21 cellular contexts compared by ENCODE assay signal in the genomic region with DNA sequence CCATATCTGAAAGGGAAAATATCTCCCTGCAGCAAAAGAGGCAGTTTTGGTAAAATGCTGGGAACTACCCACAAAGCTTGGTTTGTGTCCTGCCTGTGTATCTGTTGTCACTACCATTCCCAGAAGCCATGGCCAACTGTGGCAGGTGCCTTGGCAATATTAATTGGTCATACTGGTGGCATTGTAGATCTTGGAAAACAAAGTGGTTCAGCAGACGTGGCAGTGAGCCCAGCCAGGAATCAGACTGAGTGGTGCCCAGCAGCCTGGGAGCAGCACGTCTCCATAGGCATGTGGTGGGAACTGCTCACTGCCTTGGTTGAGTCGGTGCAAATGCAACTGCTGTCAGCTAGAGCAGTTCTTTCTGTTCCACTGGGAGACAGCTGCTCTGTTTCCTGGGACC.
DNase-seq lines count a peak whose midpoint lies in the region; ATAC-seq and TF ChIP-seq lines count a peak whose summit lies in the region.
"Had no signal": no experiment of that assay in that cellular context is flagged by ENCODE, and none has a peak within 500 bp of the region (broad histone marks: within the 10 kb centered on the region; RNA-seq: fewer than 3 reads in every experiment).

No MANE protein-coding gene starts in this region.

- intact Hi-C loops in body of pancreas (cut with DNase I) = no loop called here
- intact Hi-C loops in testis (cut with DNase I; ENCODE audit: low total_unique reads) = no loop called here
- intact Hi-C loops in left cardiac atrium (cut with DNase I) = no loop called here

- peak overlapping the region; percentile 88 for H3K27ac Mint-ChIP-seq in mesothelial cell of epicardium
- H3K27ac Mint-ChIP-seq in type B pancreatic cell = no peak overlapping the region
- H3K27ac Mint-ChIP-seq: activated CD8-positive, alpha-beta T cell treated with anti-CD3 and anti-CD28 coated beads for 36 hours; natural killer cell had no signal

- H3K9me3 Mint-ChIP-seq in mesothelial cell of epicardium = no peaks in the 10 kb centered on the region
- no peaks in the 10 kb centered on the region for H3K9me3 Mint-ChIP-seq in type B pancreatic cell

- ATAC-seq in body of pancreas (peak; percentile 69), left cardiac atrium (no peak), GM18502 (IDR thresholded peaks at IDR 0.05; ENCODE audit: poor library complexity, unreplicated experiment) (no peak)
- ATAC-seq: activated CD8-positive, alpha-beta T cell treated with anti-CD3 and anti-CD28 coated beads for 36 hours; esophagus mucosa; natural killer cell had no signal

- peaks cover 37% of the 10 kb centered on the region for H3K4me1 ChIP-seq in Loucy (ENCODE audit: insufficient read depth, low read length, poor library complexity, severe bottlenecking)
- peaks cover 12% of the 10 kb centered on the region for H3K4me1 ChIP-seq in body of pancreas
- no peaks in the 10 kb centered on the region for H3K4me1 ChIP-seq in testis
- H3K4me1 ChIP-seq: tibial nerve had no signal

- no peak overlapping the region for H3K4me2 ChIP-seq in Loucy (ENCODE audit: low read depth, low read length, poor library complexity, severe bottlenecking)
- H3K4me2 ChIP-seq: SK-N-SH had no signal

- peaks cover 55% of the 10 kb centered on the region for H3K4me1 Mint-ChIP-seq in mesothelial cell of epicardium
- peaks cover 24% of the 10 kb centered on the region for H3K4me1 Mint-ChIP-seq in type B pancreatic cell (ENCODE audit: unreplicated experiment)
- H3K4me1 Mint-ChIP-seq: natural killer cell had no signal

- no peaks in the 10 kb centered on the region for H4K20me1 ChIP-seq in Loucy (ENCODE audit: insufficient read depth, low read length, poor library complexity, severe bottlenecking)

- peaks cover 3% of the 10 kb centered on the region; the same call in 1 of the 2 replicates for H3K9me3 ChIP-seq in Loucy (ENCODE audit: insufficient read depth, low read depth, low read length)
- H3K9me3 ChIP-seq in body of pancreas = no peaks in the 10 kb centered on the region
- H3K9me3 ChIP-seq in testis = no peaks in the 10 kb centered on the region
- H3K9me3 ChIP-seq: gastrocnemius medialis, ovary, SK-N-SH, tibial nerve had no signal

- H3K4me3 Mint-ChIP-seq in mesothelial cell of epicardium (no peak overlapping the region), type B pancreatic cell (no peak overlapping the region)
- H3K4me3 Mint-ChIP-seq: activated CD8-positive, alpha-beta T cell treated with anti-CD3 and anti-CD28 coated beads for 36 hours; natural killer cell had no signal

- H3K36me3 ChIP-seq in Loucy (ENCODE audit: insufficient read depth, low read length) (no peaks in the 10 kb centered on the region), body of pancreas (replicated peaks in 1 of 2; ENCODE audit: insufficient read depth in 1 of 2, low read depth in 2 of 2) (no peaks in the 10 kb centered on the region), testis (ENCODE audit: low read depth, missing control alignments) (no peaks in the 10 kb centered on the region)
- H3K36me3 ChIP-seq: gastrocnemius medialis, ovary, tibial nerve had no signal

- peak; percentile 51 to 82 (median 65) for DNase-seq in body of pancreas
- no peak for DNase-seq in mesothelial cell of epicardium (ENCODE audit: low spot score in 2 of 2, unreplicated experiment in 2 of 2)
- peak; percentile 23 for DNase-seq in testis
- DNase-seq in type B pancreatic cell (ENCODE audit: extremely low spot score, unreplicated experiment) = no peak
- no peak for DNase-seq in left cardiac atrium
- DNase-seq: activated CD8-positive, alpha-beta T cell treated with anti-CD3 and anti-CD28 coated beads for 36 hours; central memory CD4-positive, alpha-beta T cell; effector CD4-positive, alpha-beta T cell; kidney glomerular epithelial cell; natural killer cell; NCI-H1694 treated with DMSO at 0.1 percent for 48 hours; ovary; SK-N-SH; stimulated activated CD4-positive, alpha-beta T cell treated with anti-CD3 and anti-CD28 coated beads, Interleukin-1b, Interleukin-23, amount 100 ng/mL, for 48 hours; stimulated activated naive CD4-positive, alpha-beta T cell had no signal

- H3K4me3 ChIP-seq in Loucy (ENCODE audit: low read length, poor library complexity, severe bottlenecking) = no peak overlapping the region
- no peak overlapping the region for H3K4me3 ChIP-seq in body of pancreas
- H3K4me3 ChIP-seq in testis = no peak overlapping the region
- H3K4me3 ChIP-seq: gastrocnemius medialis, ovary, tibial nerve had no signal

- H3K27ac ChIP-seq in body of pancreas = no peak overlapping the region
- no peak overlapping the region for H3K27ac ChIP-seq in testis
- H3K27ac ChIP-seq: gastrocnemius medialis, ovary, RWPE1, tibial nerve had no signal

- no peak for TF ChIP-seq CTCF in Loucy (conservative IDR thresholded peaks at IDR 0.05; ENCODE audit: low read length)
- no peak for TF ChIP-seq CTCF in body of pancreas (IDR thresholded peaks at IDR 0.05)
- TF ChIP-seq CTCF in mesothelial cell of epicardium (IDR thresholded peaks at IDR 0.05; ENCODE audit: unreplicated experiment) = no peak
- no peak for TF ChIP-seq CTCF in testis (IDR thresholded peaks at IDR 0.05)
- TF ChIP-seq CTCF in type B pancreatic cell (conservative IDR thresholded peaks at IDR 0.05) = no peak

- H3K36me3 Mint-ChIP-seq in mesothelial cell of epicardium (no peaks in the 10 kb centered on the region), type B pancreatic cell (no peaks in the 10 kb centered on the region)
- H3K36me3 Mint-ChIP-seq: natural killer cell had no signal

- no peak overlapping the region for H3K9ac ChIP-seq in Loucy (ENCODE audit: low read depth, low read length, poor library complexity, severe bottlenecking)
- H3K9ac ChIP-seq: SK-N-SH had no signal

- 0 out of 2 replicates have a peak overlapping the region, but pooled peaks have one; percentile 17 for H2AFZ ChIP-seq in Loucy (ENCODE audit: low read length)

- no peaks in the 10 kb centered on the region for H3K79me2 ChIP-seq in Loucy (ENCODE audit: insufficient read depth, low read length)

- H3K27me3 ChIP-seq in Loucy (ENCODE audit: insufficient read depth, low read length, poor library complexity, severe bottlenecking) = no peaks in the 10 kb centered on the region
- no peaks in the 10 kb centered on the region for H3K27me3 ChIP-seq in body of pancreas
- no peaks in the 10 kb centered on the region for H3K27me3 ChIP-seq in testis
- H3K27me3 ChIP-seq: gastrocnemius medialis, ovary, tibial nerve had no signal

- no peaks in the 10 kb centered on the region for H3F3A ChIP-seq in Loucy (ENCODE audit: low read depth)

- H3K27me3 Mint-ChIP-seq in mesothelial cell of epicardium (ENCODE audit: low read depth) = no peaks in the 10 kb centered on the region
- H3K27me3 Mint-ChIP-seq in type B pancreatic cell = no peaks in the 10 kb centered on the region

- TF ChIP-seq POLR2A in body of pancreas (IDR thresholded peaks at IDR 0.05) (no peak), testis (IDR thresholded peaks at IDR 0.05) (no peak)

- H3K9me2 ChIP-seq in Loucy (replicated peaks; ENCODE audit: low read depth, low read length) = no peaks in the 10 kb centered on the region
- H3K9me2 ChIP-seq: SK-N-SH had no signal

- 16 to 22% methylated on average over 3 of the region's 3 CpGs for whole genome bisulfite sequencing in body of pancreas, 2 donors
- WGBS in testis, 2 donors = 48 to 50% methylated on average over 2 to 3 of the region's 3 CpGs

Comparison
In these comparisons a context has a peak if more than half of its experiments do, and no peak if none do; other contexts are left out.
1. DNase-seq: peak in body of pancreas (4 of 4) and testis (single experiment); none in mesothelial cell of epicardium (0 of 2), type B pancreatic cell (single experiment) and left cardiac atrium (single experiment).